ENCODE assay signal across 1 cellular context in genomic region chr5:92801921-92802320, GRCh38.
TF ChIP-seq lines count a peak whose summit lies in the region.

No MANE protein-coding gene starts in this region.

TF ChIP-seq in HEK293, 187 proteins besides CTCF, POLR2A, EP300 and RAD21 (continued from another document):
- 0 out of 2 replicates have a peak, but pooled peaks have one; percentile 57 for TF ChIP-seq ZNF692 (tag by site-specific recombination; IDR thresholded peaks at IDR 0.05)
- no peak for TF ChIP-seq ZNF354C (tag by site-specific recombination; IDR thresholded peaks at IDR 0.05; ENCODE audit: borderline replicate concordance, low read depth)
- peak; percentile 77; the same call in 1 of the 2 replicates for TF ChIP-seq ZNF488 (tag by site-specific recombination; IDR thresholded peaks at IDR 0.05)
- no peak for TF ChIP-seq ZSCAN5A (tag by site-specific recombination; IDR thresholded peaks at IDR 0.05)
- TF ChIP-seq FEZF1 (tag by site-specific recombination; IDR thresholded peaks at IDR 0.05), result peak; percentile 98
- peak; percentile 93 for TF ChIP-seq ZEB2 (tag by site-specific recombination; IDR thresholded peaks at IDR 0.05)
- 0 out of 2 replicates have a peak, but pooled peaks have one; percentile 7 for TF ChIP-seq ZNF350 (tag by site-specific recombination; IDR thresholded peaks at IDR 0.05)
- peak; percentile 48; the same call in 1 of the 2 replicates for TF ChIP-seq PRDM1 (tag by site-specific recombination; IDR thresholded peaks at IDR 0.05)
- no peak for TF ChIP-seq ZNF768 (tag by site-specific recombination; IDR thresholded peaks at IDR 0.05)
- 0 out of 2 replicates have a peak, but pooled peaks have one; percentile 21 for TF ChIP-seq ZBTB8A (tag by site-specific recombination; IDR thresholded peaks at IDR 0.05)
- no peak for TF ChIP-seq ZNF670 (tag by site-specific recombination; IDR thresholded peaks at IDR 0.05; ENCODE audit: low read depth)
- peak; percentile 94 for TF ChIP-seq PRDM6 (tag by site-specific recombination; IDR thresholded peaks at IDR 0.05)
- no peak for TF ChIP-seq ZFP69B (tag by site-specific recombination; IDR thresholded peaks at IDR 0.05)
- no peak for TF ChIP-seq ZNF610 (tag by site-specific recombination; IDR thresholded peaks at IDR 0.05; ENCODE audit: borderline replicate concordance)
- peak; percentile 99 for TF ChIP-seq ZNF362 (tag by site-specific recombination; IDR thresholded peaks at IDR 0.05)
TF ChIP-seq in HEK293: peak in this region for 51.
